8 cellular contexts compared by ENCODE assay signal in the genomic region with DNA sequence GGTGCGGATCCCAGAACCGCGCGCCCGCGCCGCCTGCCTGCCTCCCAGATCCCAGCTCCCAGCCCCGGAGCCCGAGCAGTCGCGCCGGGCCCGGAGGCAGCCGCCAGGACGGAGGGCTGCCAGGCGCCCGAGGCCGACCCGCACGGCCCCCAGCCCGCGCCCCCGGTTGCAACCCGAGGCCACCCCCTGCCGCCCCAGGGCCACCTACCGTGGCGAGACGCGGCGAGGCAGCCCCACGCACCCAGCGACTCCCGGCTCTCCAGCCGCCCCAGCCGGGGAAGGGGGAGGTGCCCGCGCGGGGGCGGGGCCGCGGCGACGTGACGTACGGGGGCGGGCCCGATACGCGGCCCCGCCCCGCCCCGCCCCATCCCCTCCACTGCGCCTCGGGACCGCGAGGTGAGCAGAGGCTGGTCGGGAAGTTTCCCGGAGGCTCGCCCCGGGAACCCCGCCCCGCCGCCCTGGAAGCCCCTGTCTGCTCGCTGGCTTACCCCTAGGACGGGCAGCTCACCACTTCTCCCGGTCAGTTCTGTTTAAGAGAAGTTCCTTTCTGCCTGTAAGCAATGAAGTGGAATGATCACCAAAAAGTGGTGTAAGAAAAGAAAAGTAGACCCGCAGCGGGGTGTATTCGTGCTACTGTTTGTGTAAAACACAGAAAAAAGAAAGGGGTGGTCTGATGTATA. TPM values are rescaled to one million over a fixed set of nuclear protein-coding genes. Genes with fewer than 3 reads are reported as not detected.
DNase-seq lines count a peak whose midpoint lies in the region; ATAC-seq and TF ChIP-seq lines count a peak whose summit lies in the region.

TSS of gene TPST2 (minus strand) at position 288 of the 680 bp plus-strand sequence. CDS start 48,502 bp downstream, outside the sequence.

- peaks cover 12% of the 10 kb centered on the region for H3K4me1 Mint-ChIP-seq in nephron

- ATAC-seq in GM19372 (IDR thresholded peaks at IDR 0.05; ENCODE audit: low read depth, unreplicated experiment) = peak; percentile 65
- peak; percentile 80 for ATAC-seq in stimulated activated naive CD8-positive, alpha-beta T cell treated with anti-CD3 and anti-CD28 coated beads, Interleukin-15, Interleukin-2, amounts not matched to agents 100 U/mL and 50 U/mL, for 24 hours

- H3K36me3 ChIP-seq in Peyer's patch = no peaks in the 10 kb centered on the region

- no peaks in the 10 kb centered on the region for H3K9me3 ChIP-seq in Peyer's patch

- H3K27me3 ChIP-seq in Peyer's patch = no peaks in the 10 kb centered on the region

- no peak for TF ChIP-seq CTCF in Peyer's patch (IDR thresholded peaks at IDR 0.05)
- no peak for TF ChIP-seq CTCF in fibroblast of pulmonary artery (IDR thresholded peaks at IDR 0.05; ENCODE audit: low read length, missing control alignments)
- no peak for TF ChIP-seq CTCF in nephron (IDR thresholded peaks at IDR 0.05; ENCODE audit: unreplicated experiment in 3 of 3)

- H3K9me3 Mint-ChIP-seq in nephron = no peaks in the 10 kb centered on the region

- H3K27ac ChIP-seq in Peyer's patch = peak within 1 kb of the TSS; percentile 85 to 94 (median 90)

- peak; percentile 63 to 78 for TF ChIP-seq POLR2A in Peyer's patch (IDR thresholded peaks at IDR 0.05)

- peak within 1 kb of the TSS; percentile 86 to 94 (median 92) for H3K4me3 Mint-ChIP-seq in nephron

- H3K4me3 ChIP-seq in Peyer's patch = peak within 1 kb of the TSS; percentile 92 to 100 (median 96)
- H3K4me3 ChIP-seq in fibroblast of pulmonary artery (replicated peaks; ENCODE audit: low read depth, low read length) = peak within 1 kb of the TSS; percentile 78

- DNase-seq in C1 segment of cervical spinal cord (lab: John Stamatoyannopoulos, UW) (peak in 13 of 14 donors; percentile 22 to 81 (median 54)), HK-2 (ENCODE audit: unreplicated experiment) (peak; percentile 75), Peyer's patch (peak; percentile 78 to 90 (median 89)), fibroblast of pulmonary artery (ENCODE audit: low read depth) (peak; percentile 69)
- peak; percentile 73 for DNase-seq in activated T-helper 9 cell treated with anti-CD3 and anti-CD28 coated beads, Interleukin-2, amount 50 U/mL, for 16 hours (ENCODE audit: low read depth)
- peak; percentile 83 for DNase-seq in stimulated activated naive CD8-positive, alpha-beta T cell treated with anti-CD3 and anti-CD28 coated beads, Interleukin-15, Interleukin-2, amounts not matched to agents 100 U/mL and 50 U/mL, for 24 hours

- peaks cover 0 to 33% (median 5%) of the 10 kb centered on the region in 4 donors for H3K4me1 ChIP-seq in Peyer's patch

- peaks cover 4% of the 10 kb centered on the region for H3K36me3 Mint-ChIP-seq in nephron (ENCODE audit: low read depth)

- H3K27me3 Mint-ChIP-seq in nephron (ENCODE audit: low read depth) = peaks cover 27% of the 10 kb centered on the region

- peak within 1 kb of the TSS in 2 of 3 experiments; percentile 46 to 86 for H3K27ac Mint-ChIP-seq in nephron

RNA-seq across cellular contexts. Expression of gene TPST2, which starts in this region (rescaled TPM):
- total RNA-seq in Peyer's patch = 10 to 100 TPM; 26.8 to 47.9 (median 38.5) TPM

Comparison
In these comparisons a context has a peak if more than half of its experiments do, and no peak if none do; other contexts are left out.
1. Peak in every context shown above with its lines: DNase-seq, ATAC-seq, H3K4me3 ChIP-seq and H3K27ac ChIP-seq.